In the genomic region with DNA sequence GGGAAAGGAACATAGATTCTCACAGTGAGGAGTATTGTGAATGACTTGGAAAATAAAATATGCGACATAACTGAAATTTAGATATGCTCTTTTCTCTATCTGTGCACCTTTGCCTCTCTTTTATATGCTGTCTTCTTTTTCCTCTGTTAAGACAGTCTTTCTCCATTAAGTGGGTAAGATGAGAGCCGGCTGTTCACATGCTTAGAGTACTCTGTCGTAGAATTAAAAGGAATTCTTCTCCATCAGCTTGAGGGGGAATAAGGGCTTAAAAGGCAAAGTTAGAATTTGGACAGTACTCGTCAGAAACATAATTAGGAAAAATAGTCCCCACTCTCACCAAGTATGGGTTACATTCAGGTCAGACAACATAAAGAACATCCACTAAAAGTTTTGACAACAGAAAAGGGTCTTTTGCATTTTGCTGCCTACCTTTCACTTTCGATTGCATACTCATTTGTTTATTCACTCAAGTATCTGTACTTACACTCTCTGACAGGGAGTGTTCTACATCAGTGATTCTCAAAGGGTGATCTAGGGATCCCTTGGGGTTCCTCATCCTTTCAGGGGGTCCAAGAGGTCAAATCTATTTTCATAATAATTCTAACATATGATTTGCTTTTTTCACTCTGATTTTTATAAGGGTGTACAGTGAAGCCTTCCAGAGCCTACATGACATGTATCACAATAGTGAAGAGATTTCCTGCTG, we compare ENCODE assay signal across 8 cellular contexts. TPM values are rescaled to one million over a fixed set of nuclear protein-coding genes. Genes with fewer than 3 reads are reported as not detected.
DNase-seq lines count a peak whose midpoint lies in the region; ATAC-seq and TF ChIP-seq lines count a peak whose summit lies in the region.

No MANE protein-coding gene starts in this region.

- TF ChIP-seq CTCF in epithelial cell of proximal tubule (conservative IDR thresholded peaks at IDR 0.05; ENCODE audit: low read depth, low read length) (no peak), BE2C (IDR thresholded peaks at IDR 0.05; ENCODE audit: low read depth, low read length) (no peak)

- no peaks in the 10 kb centered on the region for H3K36me3 ChIP-seq in BE2C

- DNase-seq in ELR (ENCODE audit: low read depth) (peak; percentile 8), epithelial cell of proximal tubule (ENCODE audit: low read depth) (no peak), NCI-H1105 (lab: John Stamatoyannopoulos, UW) (no peak), erythroblast (lab: John Stamatoyannopoulos, UW) (no peak), SW480 (ENCODE audit: low spot score) (no peak), BE2C (no peak)

- H3K27me3 ChIP-seq in BE2C: no peaks in the 10 kb centered on the region

- H3K4me3 ChIP-seq in epithelial cell of proximal tubule (ENCODE audit: low read depth, low read length) (peak overlapping the region; percentile 7), BE2C (ENCODE audit: low read depth, low read length) (no peak overlapping the region)

- H3K4me1 ChIP-seq in BE2C: no peaks in the 10 kb centered on the region

- H3K9me3 ChIP-seq in BE2C: no peaks in the 10 kb centered on the region

- ATAC-seq in GM19455 (IDR thresholded peaks at IDR 0.05; ENCODE audit: unreplicated experiment) (peak; percentile 97), HG03432 (IDR thresholded peaks at IDR 0.05; ENCODE audit: unreplicated experiment) (peak; percentile 98)

- TF ChIP-seq POLR2A in erythroblast (IDR thresholded peaks at IDR 0.05; ENCODE audit: low read length): no peak

RNA-seq across cellular contexts. Expression of a gene that starts 48.0 kb away (rescaled TPM):
- not detected in 2 replicates for total RNA-seq in epithelial cell of proximal tubule
- 1.9 TPM for polyA plus RNA-seq in BE2C (2012; ENCODE audit: insufficient read depth, insufficient read length, low read depth)
